1 cellular context compared by ENCODE assay signal in the genomic region with DNA sequence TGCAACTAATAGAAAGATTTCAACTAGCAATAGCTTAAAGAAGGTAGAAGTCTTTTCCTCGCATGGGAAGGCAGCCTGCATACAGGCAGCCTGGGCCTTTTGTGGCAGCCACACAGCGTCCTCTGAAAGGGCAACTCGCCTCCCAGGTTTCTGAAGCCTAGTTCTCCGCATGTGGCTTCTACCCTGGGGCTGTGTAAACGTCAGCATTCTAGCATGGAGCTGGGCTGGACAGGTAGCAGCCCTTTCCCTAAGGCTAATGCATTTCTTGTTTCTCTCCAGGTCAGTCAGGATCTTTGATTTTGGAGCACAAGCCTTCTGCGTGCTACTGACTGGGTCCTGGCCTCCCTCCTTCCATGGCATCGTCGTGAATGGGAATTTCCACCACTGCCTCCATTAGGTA.
TF ChIP-seq lines count a peak whose summit lies in the region.

No MANE protein-coding gene starts in this region.

TF ChIP-seq in GM23338, 12 proteins besides CTCF, POLR2A, EP300 and RAD21 (continued from another document):
- TF ChIP-seq ZNF462 (CRISPR knock-in tag; IDR thresholded peaks at IDR 0.05): no peak
- TF ChIP-seq EZH2phosphoT487 (IDR thresholded peaks at IDR 0.05; ENCODE audit: unreplicated experiment): no peak
- TF ChIP-seq JUNB (IDR thresholded peaks at IDR 0.05; ENCODE audit: unreplicated experiment): no peak
- TF ChIP-seq STAT1 (IDR thresholded peaks at IDR 0.05; ENCODE audit: unreplicated experiment): no peak
- TF ChIP-seq EZH2 (IDR thresholded peaks at IDR 0.05; ENCODE audit: low read depth, unreplicated experiment): no peak
- no peak for TF ChIP-seq REST (IDR thresholded peaks at IDR 0.05; ENCODE audit: unreplicated experiment)
- no peak for TF ChIP-seq ZNF114 (CRISPR knock-in tag; IDR thresholded peaks at IDR 0.05)
- TF ChIP-seq NANOG (IDR thresholded peaks at IDR 0.05; ENCODE audit: borderline replicate concordance): no peak
- TF ChIP-seq CREB1 (CRISPR knock-in tag; IDR thresholded peaks at IDR 0.05; ENCODE audit: low read depth): no peak
